10 cellular contexts compared by ENCODE assay signal in the genomic region with DNA sequence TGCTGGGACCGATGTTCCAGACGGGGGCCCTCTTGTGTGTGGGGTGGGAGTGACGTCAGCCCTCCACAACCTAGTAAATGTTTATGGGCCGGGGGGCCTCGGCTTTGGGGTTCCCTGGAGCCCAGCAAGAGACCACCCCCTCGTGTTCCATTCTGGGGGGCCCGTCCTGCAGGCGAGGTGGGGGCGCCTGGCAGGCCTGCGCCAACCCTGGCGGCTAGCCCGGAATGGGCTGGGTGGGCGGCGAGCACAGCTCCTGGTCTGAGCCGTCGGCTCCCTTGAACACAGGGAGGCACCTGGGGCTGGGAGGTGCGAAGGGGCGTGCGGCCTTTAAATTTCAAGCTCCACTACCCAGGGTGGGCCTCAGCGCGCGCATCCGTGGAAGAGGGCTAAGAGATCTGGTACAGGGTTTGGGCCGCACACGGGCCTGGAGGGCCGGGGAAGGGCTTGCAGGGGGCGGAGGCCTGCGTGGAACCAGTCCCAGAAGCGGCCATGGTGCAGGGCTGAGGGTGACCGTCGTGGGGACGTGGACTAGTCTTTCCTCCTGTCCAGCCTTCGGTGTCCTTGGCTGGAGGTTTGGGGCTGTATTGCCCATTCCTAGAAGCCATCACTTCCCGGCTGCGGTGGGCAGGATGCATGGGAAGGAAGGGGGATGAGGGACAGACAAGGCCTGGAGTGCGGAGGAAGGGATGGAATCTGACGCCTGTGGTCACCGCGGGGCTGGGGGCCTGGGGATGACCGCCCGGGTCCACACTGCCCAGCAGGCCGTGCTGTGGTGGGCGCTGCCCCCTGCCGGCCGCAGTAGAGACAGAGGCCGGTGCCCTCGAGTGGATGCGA. TPM values are rescaled to one million over a fixed set of nuclear protein-coding genes. Genes with fewer than 3 reads are reported as not detected.
DNase-seq lines count a peak whose midpoint lies in the region; ATAC-seq and TF ChIP-seq lines count a peak whose summit lies in the region.
"Had no signal": no experiment of that assay in that cellular context is flagged by ENCODE, and none has a peak within 500 bp of the region (broad histone marks: within the 10 kb centered on the region; RNA-seq: fewer than 3 reads in every experiment).

No MANE protein-coding gene starts in this region.

- peak; percentile 41; the same call in 1 of the 2 replicates for TF ChIP-seq RAD21 in Ishikawa (IDR thresholded peaks at IDR 0.05; ENCODE audit: low read depth)

- peak; percentile 45 to 60 for ATAC-seq in upper lobe of left lung (ENCODE audit: low FRiP score in 2 of 2)
- ATAC-seq in HG03159 (IDR thresholded peaks at IDR 0.05; ENCODE audit: unreplicated experiment) = no peak
- no peak for ATAC-seq in GM21360 (IDR thresholded peaks at IDR 0.05; ENCODE audit: unreplicated experiment)

- 15 to 24% methylated on average over 22 to 40 of the region's 48 CpGs for WGBS in upper lobe of left lung, 2 donors

- peaks cover 0 to 10% (median 0%) of the 10 kb centered on the region in 4 donors for H3K4me1 ChIP-seq in upper lobe of left lung

- no peak for TF ChIP-seq EP300 in Ishikawa (IDR thresholded peaks at IDR 0.05; ENCODE audit: borderline replicate concordance)
- no peak for TF ChIP-seq EP300 in upper lobe of left lung (IDR thresholded peaks at IDR 0.05)

- no peaks in the 10 kb centered on the region for H3K9me3 ChIP-seq in upper lobe of left lung
- H3K9me3 ChIP-seq: ovary had no signal

- TF ChIP-seq POLR2A in upper lobe of left lung (IDR thresholded peaks at IDR 0.05) = no peak

- peaks cover 0 to 6% (median 4%) of the 10 kb centered on the region in 4 donors for H3K27me3 ChIP-seq in upper lobe of left lung
- H3K27me3 ChIP-seq: ovary had no signal

- DNase-seq in ELR (ENCODE audit: low read depth) = peak; percentile 58
- peak; percentile 77 for DNase-seq in astrocyte of the hippocampus (ENCODE audit: low read depth, low spot score)
- peak; percentile 52 for DNase-seq in kidney tubule cell (ENCODE audit: low spot score)
- DNase-seq in upper lobe of left lung = peak; percentile 40 to 89
- DNase-seq in central memory CD4-positive, alpha-beta T cell = no peak

- peaks cover 11 to 29% (median 26%) of the 10 kb centered on the region in 4 donors for H3K36me3 ChIP-seq in upper lobe of left lung
- H3K36me3 ChIP-seq: ovary had no signal

- no peak overlapping the region for H3K4me3 ChIP-seq in upper lobe of left lung
- H3K4me3 ChIP-seq: ovary had no signal

- H3K27ac ChIP-seq in upper lobe of left lung = no peak overlapping the region
- H3K27ac ChIP-seq: ovary had no signal

- TF ChIP-seq CTCF in upper lobe of left lung (IDR thresholded peaks at IDR 0.05) = peak; percentile 45 to 81 (median 60)

TF ChIP-seq in Ishikawa, 13 proteins besides CTCF, POLR2A, EP300 and RAD21:
- TF ChIP-seq TAF1 (IDR thresholded peaks at IDR 0.05; ENCODE audit: low read depth) (no peak), TCF12 (IDR thresholded peaks at IDR 0.05; ENCODE audit: low read depth) (no peak), YY1 (IDR thresholded peaks at IDR 0.05; ENCODE audit: low read depth) (no peak), NFIC (IDR thresholded peaks at IDR 0.05) (peak; percentile 28; the same call in 1 of the 2 replicates), CEBPB (IDR thresholded peaks at IDR 0.05) (no peak)
- TF ChIP-seq, protein P1, sequence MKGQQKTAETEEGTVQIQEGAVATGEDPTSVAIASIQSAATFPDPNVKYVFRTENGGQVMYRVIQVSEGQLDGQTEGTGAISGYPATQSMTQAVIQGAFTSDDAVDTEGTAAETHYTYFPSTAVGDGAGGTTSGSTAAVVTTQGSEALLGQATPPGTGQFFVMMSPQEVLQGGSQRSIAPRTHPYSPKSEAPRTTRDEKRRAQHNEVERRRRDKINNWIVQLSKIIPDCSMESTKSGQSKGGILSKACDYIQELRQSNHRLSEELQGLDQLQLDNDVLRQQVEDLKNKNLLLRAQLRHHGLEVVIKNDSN (IDR thresholded peaks at IDR 0.05) = no peak
- TF ChIP-seq, protein P2, sequence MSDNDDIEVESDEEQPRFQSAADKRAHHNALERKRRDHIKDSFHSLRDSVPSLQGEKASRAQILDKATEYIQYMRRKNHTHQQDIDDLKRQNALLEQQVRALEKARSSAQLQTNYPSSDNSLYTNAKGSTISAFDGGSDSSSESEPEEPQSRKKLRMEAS (IDR thresholded peaks at IDR 0.05) = no peak

RNA-seq across cellular contexts. Expression of a gene that starts 11.4 kb away (rescaled TPM):
- 100 to 1,000 TPM in 4 of 6 donors, 10 to 100 TPM in 2; 87.3 to 238 (median 157) TPM for total RNA-seq in upper lobe of left lung

RNA-seq across cellular contexts. Expression of a gene that starts 12.5 kb away (rescaled TPM):
- 10 to 100 TPM in 3 of 6 donors, 1 to 10 TPM in 3; 4.1 to 38.8 (median 9.3) TPM for total RNA-seq in upper lobe of left lung

RNA-seq across cellular contexts. Expression of a gene that starts 21.8 kb away (rescaled TPM):
- total RNA-seq in upper lobe of left lung = not detected
- total RNA-seq: T-helper 2 cell treated with Interferon-gamma antibody and Interleukin-4, amounts not matched to agents 100 ng/mL and 5 ng/mL, for 36 hours had no signal

RNA-seq across cellular contexts. Expression of a gene that starts 21.9 kb away (rescaled TPM):
- total RNA-seq in upper lobe of left lung = 100 to 1,000 TPM in 4 of 6 donors, 10 to 100 TPM in 2; 20.6 to 414 (median 115) TPM

RNA-seq across cellular contexts. Expression of a gene that starts 40.9 kb away (rescaled TPM):
- total RNA-seq in upper lobe of left lung = 10 to 100 TPM in 4 of 6 donors, 1 to 10 TPM in 2; 4.2 to 19.5 (median 12.7) TPM
- total RNA-seq: T-helper 2 cell treated with Interferon-gamma antibody and Interleukin-4, amounts not matched to agents 100 ng/mL and 5 ng/mL, for 36 hours had no signal

Comparison
In these comparisons a context has a peak if more than half of its experiments do, and no peak if none do; other contexts are left out.
1. ATAC-seq: peak in upper lobe of left lung (2 of 2); none in HG03159 (single experiment) and GM21360 (single experiment).